In genomic region chr11:77112641-77113381, GRCh38 we compare ENCODE assay signal across 1 cellular context.
TF ChIP-seq lines count a peak whose summit lies in the region.

No MANE protein-coding gene starts in this region.

TF ChIP-seq in WTC11, 78 proteins besides CTCF, POLR2A, EP300 and RAD21 (continued from another document):
- no peak for TF ChIP-seq PRDM15 (CRISPR knock-in tag; IDR thresholded peaks at IDR 0.05)
